ENCODE assay signal across 1 cellular context in the genomic region with DNA sequence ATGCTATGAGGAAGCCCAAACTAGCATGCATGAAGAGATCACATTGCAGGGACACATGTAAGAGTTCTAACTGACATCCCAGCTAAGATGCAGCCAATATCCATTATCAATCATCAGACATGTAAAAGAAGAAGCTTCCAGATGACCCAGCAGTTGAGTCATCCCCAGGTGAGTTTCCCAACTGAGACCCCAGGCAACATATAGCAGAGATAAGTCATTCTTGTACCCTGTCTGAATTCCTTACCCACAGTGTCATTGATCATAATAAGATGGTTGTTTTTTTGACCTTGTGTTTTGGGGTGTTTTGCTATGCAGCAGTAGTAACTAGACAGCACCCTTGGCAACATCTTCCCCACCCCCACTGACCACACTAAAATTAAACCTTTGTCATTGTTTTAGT.
TF ChIP-seq lines count a peak whose summit lies in the region.

No MANE protein-coding gene starts in this region.

TF ChIP-seq in HepG2, 621 proteins besides CTCF, POLR2A, EP300 and RAD21:
- TF ChIP-seq, protein P1, sequence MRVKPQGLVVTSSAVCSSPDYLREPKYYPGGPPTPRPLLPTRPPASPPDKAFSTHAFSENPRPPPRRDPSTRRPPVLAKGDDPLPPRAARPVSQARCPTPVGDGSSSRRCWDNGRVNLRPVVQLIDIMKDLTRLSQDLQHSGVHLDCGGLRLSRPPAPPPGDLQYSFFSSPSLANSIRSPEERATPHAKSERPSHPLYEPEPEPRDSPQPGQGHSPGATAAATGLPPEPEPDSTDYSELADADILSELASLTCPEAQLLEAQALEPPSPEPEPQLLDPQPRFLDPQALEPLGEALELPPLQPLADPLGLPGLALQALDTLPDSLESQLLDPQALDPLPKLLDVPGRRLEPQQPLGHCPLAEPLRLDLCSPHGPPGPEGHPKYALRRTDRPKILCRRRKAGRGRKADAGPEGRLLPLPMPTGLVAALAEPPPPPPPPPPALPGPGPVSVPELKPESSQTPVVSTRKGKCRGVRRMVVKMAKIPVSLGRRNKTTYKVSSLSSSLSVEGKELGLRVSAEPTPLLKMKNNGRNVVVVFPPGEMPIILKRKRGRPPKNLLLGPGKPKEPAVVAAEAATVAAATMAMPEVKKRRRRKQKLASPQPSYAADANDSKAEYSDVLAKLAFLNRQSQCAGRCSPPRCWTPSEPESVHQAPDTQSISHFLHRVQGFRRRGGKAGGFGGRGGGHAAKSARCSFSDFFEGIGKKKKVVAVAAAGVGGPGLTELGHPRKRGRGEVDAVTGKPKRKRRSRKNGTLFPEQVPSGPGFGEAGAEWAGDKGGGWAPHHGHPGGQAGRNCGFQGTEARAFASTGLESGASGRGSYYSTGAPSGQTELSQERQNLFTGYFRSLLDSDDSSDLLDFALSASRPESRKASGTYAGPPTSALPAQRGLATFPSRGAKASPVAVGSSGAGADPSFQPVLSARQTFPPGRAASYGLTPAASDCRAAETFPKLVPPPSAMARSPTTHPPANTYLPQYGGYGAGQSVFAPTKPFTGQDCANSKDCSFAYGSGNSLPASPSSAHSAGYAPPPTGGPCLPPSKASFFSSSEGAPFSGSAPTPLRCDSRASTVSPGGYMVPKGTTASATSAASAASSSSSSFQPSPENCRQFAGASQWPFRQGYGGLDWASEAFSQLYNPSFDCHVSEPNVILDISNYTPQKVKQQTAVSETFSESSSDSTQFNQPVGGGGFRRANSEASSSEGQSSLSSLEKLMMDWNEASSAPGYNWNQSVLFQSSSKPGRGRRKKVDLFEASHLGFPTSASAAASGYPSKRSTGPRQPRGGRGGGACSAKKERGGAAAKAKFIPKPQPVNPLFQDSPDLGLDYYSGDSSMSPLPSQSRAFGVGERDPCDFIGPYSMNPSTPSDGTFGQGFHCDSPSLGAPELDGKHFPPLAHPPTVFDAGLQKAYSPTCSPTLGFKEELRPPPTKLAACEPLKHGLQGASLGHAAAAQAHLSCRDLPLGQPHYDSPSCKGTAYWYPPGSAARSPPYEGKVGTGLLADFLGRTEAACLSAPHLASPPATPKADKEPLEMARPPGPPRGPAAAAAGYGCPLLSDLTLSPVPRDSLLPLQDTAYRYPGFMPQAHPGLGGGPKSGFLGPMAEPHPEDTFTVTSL (CRISPR knock-in tag; IDR thresholded peaks at IDR 0.05; ENCODE audit: borderline replicate concordance), result no peak
- TF ChIP-seq ZNF768 (CRISPR knock-in tag; IDR thresholded peaks at IDR 0.05) (no peak), BHLHE40 (IDR thresholded peaks at IDR 0.05; ENCODE audit: low read length) (no peak), ZNF282 (IDR thresholded peaks at IDR 0.05; ENCODE audit: partially characterized antibody) (no peak), ZNF720 (CRISPR knock-in tag; IDR thresholded peaks at IDR 0.05) (no peak), HOXA3 (CRISPR knock-in tag; IDR thresholded peaks at IDR 0.05) (no peak)
